In genomic region chr10:99451981-99452380, GRCh38 we compare ENCODE assay signal across 21 cellular contexts.
"Had no signal": no experiment of that assay in that cellular context is flagged by ENCODE, and none has a peak within 500 bp of the region (broad histone marks: within the 10 kb centered on the region; RNA-seq: fewer than 3 reads in every experiment).

No MANE protein-coding gene starts in this region.

- H3K9ac ChIP-seq: KMS-11 had no signal

- H3K27ac Mint-ChIP-seq: IgD-negative memory B cell had no signal

- ATAC-seq: K562 had no signal

- H3K36me3 Mint-ChIP-seq: IgD-negative memory B cell had no signal

- H3K27me3 ChIP-seq: SJSA1 had no signal

- H3K4me1 Mint-ChIP-seq: IgD-negative memory B cell had no signal

- H3K36me3 ChIP-seq: SJSA1 had no signal

- H3K4me2 ChIP-seq: KMS-11 had no signal

- DNase-seq: Kasumi-1, MM.1S, NCI-H1092 treated with DMSO at 0.1 percent for 48 hours, NCI-H1436, NCI-H187, NCI-H2029, NCI-H2081 treated with DMSO at 0.1 percent for 48 hours, NCI-H2171, NCI-H226, NCI-H446, NCI-H510A, NCI-H524 treated with DMSO at 0.1 percent for 48 hours, NCI-H774, Right ventricle myocardium superior, RPMI8226, SIG-M5 had no signal

- H3K4me3 Mint-ChIP-seq: IgD-negative memory B cell had no signal

- H3K9me3 ChIP-seq: SJSA1 had no signal

- H3K9me3 Mint-ChIP-seq: IgD-negative memory B cell had no signal

- H3K27ac ChIP-seq: KMS-11, SJSA1, SK-N-MC had no signal

- H3K4me3 ChIP-seq: K562, SJSA1, SK-N-MC had no signal
